ENCODE assay signal across 1 cellular context in the genomic region with DNA sequence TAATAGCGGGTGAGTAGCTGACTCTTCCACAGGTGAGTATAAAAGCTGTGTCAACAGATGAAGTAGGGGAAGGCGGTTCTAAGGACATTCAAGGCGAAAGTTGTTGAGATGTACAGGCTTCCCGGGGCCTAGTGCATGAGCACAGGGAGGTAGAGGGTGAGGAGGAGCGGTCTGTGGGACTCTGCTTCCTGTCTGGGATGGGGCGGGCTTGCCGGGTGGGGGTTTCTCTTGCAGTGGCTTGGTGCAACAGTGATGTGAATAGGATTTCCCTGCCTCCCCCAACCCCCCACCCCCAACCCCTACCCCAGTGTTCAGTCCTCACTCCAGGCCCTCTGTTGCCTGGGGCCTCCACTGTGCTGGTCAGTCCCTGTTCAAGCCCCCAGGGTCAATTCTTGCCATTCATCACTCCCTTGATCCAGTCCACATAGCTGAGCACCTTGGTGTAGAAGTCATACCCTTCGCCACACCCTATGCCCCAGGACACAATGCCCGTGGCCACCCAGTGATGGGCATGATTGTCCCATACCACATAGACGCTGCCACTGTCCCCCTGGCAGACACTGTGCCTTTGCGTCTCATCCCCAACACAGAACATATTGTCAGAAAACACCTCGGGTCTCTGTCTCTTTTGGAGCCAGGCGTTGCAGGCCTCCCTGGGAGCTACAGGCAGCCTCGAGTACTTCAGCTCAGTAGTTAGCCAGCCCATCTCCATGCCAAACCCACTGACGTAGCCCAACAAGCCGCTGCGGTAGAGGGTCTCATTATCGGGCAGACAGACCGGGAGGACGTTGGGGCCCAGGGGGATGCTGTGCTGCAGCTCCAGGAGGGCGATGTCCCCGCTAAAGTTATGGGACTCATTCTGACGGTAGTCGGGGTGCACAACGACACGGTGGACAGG.
TF ChIP-seq lines count a peak whose summit lies in the region.

No MANE protein-coding gene starts in this region.

TF ChIP-seq in K562, 482 proteins besides CTCF, POLR2A, EP300 and RAD21:
- TF ChIP-seq POLR2G (IDR thresholded peaks at IDR 0.05; ENCODE audit: low read depth, low read length) (peak; percentile 57), HDAC8 (tag; IDR thresholded peaks at IDR 0.05) (no peak)
